ENCODE assay signal across 8 cellular contexts in genomic region chrX:7147431-7147977, GRCh38. TPM values are rescaled to one million over a fixed set of nuclear protein-coding genes. Genes with fewer than 3 reads are reported as not detected.
A peak's percentile ranks its signal among the peaks of the same experiment; 100 is the strongest.
DNase-seq lines count a peak whose midpoint lies in the region; ATAC-seq, FAIRE-seq and TF ChIP-seq lines count a peak whose summit lies in the region.

TSS of gene STS (plus strand) at chrX:7147712. CDS start at chrX:7253200, 105,488 bp downstream.

- DNase-seq in AG20443 (ENCODE audit: low spot score) (peak; percentile 44), SK-MEL-5 (ENCODE audit: low read depth, low spot score) (peak; percentile 24), astrocyte of the spinal cord (ENCODE audit: low read depth, low spot score) (peak; percentile 16), RCC 7860 (ENCODE audit: low spot score) (no peak)

- peak within 1 kb of the TSS; percentile 88 for H3K4me2 ChIP-seq in skeletal muscle satellite cell (ENCODE audit: low read length)

- no peak within 1 kb of the TSS for H3K27ac ChIP-seq in iPS-20b (ENCODE audit: low read length)

- in situ Hi-C loops in SK-MEL-5 (cut with HindIII; ENCODE audit: low pct_unique_long_range_greater_than_20kb, low sequenced_read_pairs) (no loop called here), astrocyte of the spinal cord (cut with HindIII; ENCODE audit: low sequenced_read_pairs) (no loop called here)

- H3K36me3 ChIP-seq in iPS-20b (ENCODE audit: insufficient read depth, low read depth, low read length) (no peaks in the 10 kb centered on the region), skeletal muscle satellite cell (ENCODE audit: insufficient read depth, low read length) (no peaks in the 10 kb centered on the region)

- no peak for FAIRE-seq in RCC 7860 (lab: Jason Lieb, UNC)

- H3K27me3 ChIP-seq in iPS-20b (ENCODE audit: insufficient read depth, low read length), result no peaks in the 10 kb centered on the region
- H3K27me3 ChIP-seq in skeletal muscle satellite cell (ENCODE audit: control insufficient read depth, insufficient read depth, low read length), result no peaks in the 10 kb centered on the region

- TF ChIP-seq CTCF in astrocyte of the spinal cord (IDR thresholded peaks at IDR 0.05; ENCODE audit: low read depth, low read length), result no peak

- H3K4me3 ChIP-seq in astrocyte of the spinal cord (ENCODE audit: low read depth, low read length) (peak within 1 kb of the TSS; percentile 75), iPS-20b (ENCODE audit: low read length) (peak within 1 kb of the TSS; percentile 95), skeletal muscle satellite cell (ENCODE audit: low read length) (peak within 1 kb of the TSS; percentile 85)

- H3K9ac ChIP-seq in iPS-20b (ENCODE audit: low read depth, low read length) (peak within 1 kb of the TSS; percentile 87; the same call in 1 of the 2 replicates), skeletal muscle satellite cell (ENCODE audit: low read depth, low read length) (peak within 1 kb of the TSS; percentile 87)

- H3K9me3 ChIP-seq in iPS-20b (ENCODE audit: insufficient read depth, low read depth, low read length) (no peaks in the 10 kb centered on the region), skeletal muscle satellite cell (replicated peaks; ENCODE audit: low read length) (no peaks in the 10 kb centered on the region)

- ATAC-seq in GM19025 (IDR thresholded peaks at IDR 0.05; ENCODE audit: low read depth, unreplicated experiment), result peak; percentile 43
- peak; percentile 44 for ATAC-seq in HG03175 (IDR thresholded peaks at IDR 0.05; ENCODE audit: unreplicated experiment)

- H3K4me1 ChIP-seq in iPS-20b (ENCODE audit: insufficient read depth, low read length), result no peaks in the 10 kb centered on the region
- peaks cover 16% of the 10 kb centered on the region for H3K4me1 ChIP-seq in skeletal muscle satellite cell (ENCODE audit: control insufficient read depth, insufficient read depth, low read length)

RNA-seq across cellular contexts. Expression of gene STS, which starts in this region (rescaled TPM):
- 3.0 and 3.4 TPM in 2 replicates for total RNA-seq in SK-MEL-5 (2014; rRNA removed; shearing (Covaris generic))
- 3.2 and 3.6 TPM in 2 replicates for polyA plus RNA-seq in SK-MEL-5 (2015; cell fraction: cytosol; rRNA removed)
- polyA plus RNA-seq in SK-MEL-5 (2015; cell fraction: nucleus; rRNA removed), result 0.74 and 1.4 TPM in 2 replicates
- total RNA-seq in skeletal muscle satellite cell (2012; rRNA removed), result 6.1 and 7.0 TPM in 2 replicates
